In the genomic region with DNA sequence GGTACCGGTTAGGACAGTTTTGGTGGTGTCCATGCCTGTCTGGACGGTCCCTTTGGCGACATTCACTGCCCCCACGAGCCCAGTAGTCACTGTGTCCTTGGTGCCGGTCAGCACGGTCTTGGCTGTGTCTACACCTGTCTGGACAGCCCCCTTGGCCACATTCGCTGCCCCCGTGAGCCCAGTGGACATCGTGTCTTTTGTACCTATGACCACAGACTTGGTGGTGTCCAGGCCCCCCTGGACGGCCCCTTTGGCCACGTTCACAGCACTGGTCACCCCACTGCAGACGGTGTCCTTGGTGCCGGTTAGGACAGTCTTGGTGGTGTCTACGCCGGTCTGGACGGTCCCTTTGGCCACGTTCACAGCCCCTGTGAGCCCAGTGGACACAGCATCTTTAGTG, we compare ENCODE assay signal across 24 cellular contexts. TPM values are rescaled to one million over a fixed set of nuclear protein-coding genes. Genes with fewer than 3 reads are reported as not detected.
"Had no signal": no experiment of that assay in that cellular context is flagged by ENCODE, and none has a peak within 500 bp of the region (broad histone marks: within the 10 kb centered on the region; RNA-seq: fewer than 3 reads in every experiment).

No MANE protein-coding gene starts in this region.

- DNase-seq: IMR-90, MV-4-11, NCI-H1048, NCI-H1105, NCI-H1417, NCI-H1436 treated with DMSO at 0.1 percent for 48 hours, NCI-H1694, NCI-H1930, NCI-H2081, NCI-H2107, NCI-H2227 treated with DMSO at 0.1 percent for 48 hours, NCI-H524, NCI-H69, NCI-H774, SIG-M5 had no signal

- FAIRE-seq: HepG2 had no signal

- H3K4me3 ChIP-seq: SJSA1, SK-N-MC had no signal

- ATAC-seq: HepG2, Panc1 had no signal

- H3K9me3 ChIP-seq: SJSA1 had no signal

- H3K27ac ChIP-seq: RWPE1, SJSA1, SK-N-MC had no signal

RNA-seq across cellular contexts. Expression of gene PLIN4, which starts 6.2 kb away (rescaled TPM):
- total RNA-seq: SJSA1 had no signal

RNA-seq across cellular contexts. Expression of gene PLIN5, which starts 23.0 kb away (rescaled TPM):
- total RNA-seq: HT1080, IMR-90, MCF 10A, NCI-H460, SJSA1 had no signal
- polyA plus RNA-seq: IMR-90 had no signal

RNA-seq across cellular contexts. Expression of gene LRG1, which starts 27.8 kb away (rescaled TPM):
- total RNA-seq: HT1080, IMR-90, LHCN-M2, SJSA1 had no signal
- polyA plus RNA-seq: IMR-90 had no signal
